ENCODE assay signal across 8 cellular contexts in the genomic region with DNA sequence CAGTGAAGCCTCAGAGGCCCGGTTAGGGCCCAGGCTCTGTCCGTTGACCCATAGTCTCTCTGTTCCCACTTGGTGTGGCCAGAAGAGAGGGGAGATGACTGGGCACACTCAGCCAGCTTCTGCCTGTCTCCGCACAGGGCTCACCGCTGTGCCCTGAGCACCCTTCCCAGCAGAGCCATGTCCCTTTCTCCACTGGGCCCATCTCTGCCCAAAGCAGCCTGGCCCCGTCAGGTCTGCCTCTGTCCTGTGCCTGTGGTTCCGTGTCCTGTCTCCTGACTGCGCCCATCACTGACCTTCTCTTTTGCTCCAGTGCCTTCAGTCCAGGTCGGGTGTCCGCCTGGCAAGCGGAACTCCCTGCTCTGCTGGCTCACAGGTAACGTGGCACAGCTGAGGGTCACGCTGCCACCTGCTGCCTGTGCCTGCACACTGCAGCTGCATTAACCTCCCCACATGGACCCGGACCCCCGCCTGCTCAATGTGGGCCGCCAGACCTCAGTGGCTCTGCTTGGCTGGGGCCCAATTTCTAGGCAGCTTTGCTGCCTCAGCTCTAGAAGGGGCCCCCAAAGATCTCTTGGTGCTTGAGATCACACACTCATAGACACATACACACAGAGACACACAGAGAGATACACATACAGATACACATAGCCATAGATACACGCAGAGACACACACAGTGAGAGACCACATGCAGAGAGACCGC. TPM values are rescaled to one million over a fixed set of nuclear protein-coding genes. Genes with fewer than 3 reads are reported as not detected.
DNase-seq lines count a peak whose midpoint lies in the region; ATAC-seq and TF ChIP-seq lines count a peak whose summit lies in the region.

No MANE protein-coding gene starts in this region.

- H3K27me3 Mint-ChIP-seq in Calu3 (ENCODE audit: unreplicated experiment) (no peaks in the 10 kb centered on the region), T-cell (no peaks in the 10 kb centered on the region)

- H3K4me3 ChIP-seq in right cardiac atrium (ENCODE audit: low read length) (no peak overlapping the region), skeletal muscle cell (ENCODE audit: low read depth, low read length) (no peak overlapping the region)

- H3K27ac Mint-ChIP-seq in Calu3 (ENCODE audit: unreplicated experiment) (no peak overlapping the region), T-cell (no peak overlapping the region)

- H3K27me3 ChIP-seq in right cardiac atrium (ENCODE audit: control insufficient read depth, insufficient read depth), result no peaks in the 10 kb centered on the region

- H3K36me3 Mint-ChIP-seq in Calu3 (ENCODE audit: insufficient read depth, unreplicated experiment) (no peaks in the 10 kb centered on the region), T-cell (peaks cover 13% of the 10 kb centered on the region)

- no peak overlapping the region for H3K4me3 Mint-ChIP-seq in Calu3 (ENCODE audit: low read depth, unreplicated experiment)
- no peak overlapping the region for H3K4me3 Mint-ChIP-seq in T-cell

- no peak overlapping the region for H3K27ac ChIP-seq in right cardiac atrium (ENCODE audit: low read length)

- CTCF ChIA-PET in Calu3 (lab: Charles Lee), result interaction anchor here (0.6 to 1.5 kb wide), 6 partner anchors 38 to 312 kb away, joined by 3 to 6 read pairs (median 4); partner anchors contain the start of genes ANKRD36 and CNNM4
- CTCF ChIA-PET in T-cell (lab: Charles Lee), result interaction anchor here (0.5 to 1.3 kb wide), 5 partner anchors 27 to 67 kb away, joined by 3 to 6 read pairs (median 3); partner anchors contain the start of gene ANKRD39 (in 1 of the 2)

- DNase-seq in Calu3, result peak; percentile 79
- peak; percentile 83 for DNase-seq in HuH-7.5 (ENCODE audit: low spot score)
- peak; percentile 37 to 75 (median 66) for DNase-seq in T-cell
- peak; percentile 49 for DNase-seq in amniotic epithelial cell (ENCODE audit: low read depth)
- peak; percentile 69 to 89 (median 87) for DNase-seq in right cardiac atrium
- peak; percentile 12 for DNase-seq in skeletal muscle cell (ENCODE audit: low read depth)

- H3K4me1 Mint-ChIP-seq in Calu3 (ENCODE audit: low read depth, unreplicated experiment) (peaks cover under 1% of the 10 kb centered on the region), T-cell (peaks cover 2 to 7% (median 5%) of the 10 kb centered on the region in 3 donors)

- intact Hi-C loops in Calu3 (cut with micrococcal nuclease; ENCODE audit: unreplicated experiment), result loop anchor here (2.0 kb wide), 1 partner anchor 38 kb away; no protein-coding TSS in a partner anchor
- intact Hi-C loops in right cardiac atrium (cut with DNase I), result loop anchor here in 1 of 4 donors (5.0 kb wide), 1 partner anchor 39 kb away; the partner anchor contains the start of gene CNNM4

- H3K4me1 ChIP-seq in right cardiac atrium (ENCODE audit: control insufficient read depth, insufficient read depth, low read length), result no peaks in the 10 kb centered on the region

- 53% methylated on average over 17 of the region's 17 CpGs for WGBS in right cardiac atrium

- POLR2A ChIA-PET in T-cell (lab: Charles Lee), result no interaction called here

- BruUV-seq in Calu3 (replicated peaks; lab: Mats Ljungman, UMichigan), result no TSS peak

- TF ChIP-seq CTCF in Calu3 (IDR thresholded peaks at IDR 0.05; ENCODE audit: unreplicated experiment), result peak; percentile 80

- H3K9me3 ChIP-seq in right cardiac atrium (ENCODE audit: control insufficient read depth, low read length), result no peaks in the 10 kb centered on the region

- ATAC-seq in GM19455 (IDR thresholded peaks at IDR 0.05; ENCODE audit: unreplicated experiment), result peak; percentile 78
- peak; percentile 93 to 97 (median 94) for ATAC-seq in T-cell (replicated peaks in 1 of 4)
- peak; percentile 84 to 85 for ATAC-seq in right cardiac atrium
- no peak for ATAC-seq in HG03045 (IDR thresholded peaks at IDR 0.05; ENCODE audit: unreplicated experiment)

- no peaks in the 10 kb centered on the region for H3K9me3 Mint-ChIP-seq in Calu3 (ENCODE audit: low read depth, unreplicated experiment)
- no peaks in the 10 kb centered on the region for H3K9me3 Mint-ChIP-seq in T-cell

RNA-seq across cellular contexts. Expression of gene CNNM3, which starts 15.2 kb away (rescaled TPM):
- total RNA-seq in Calu3 (2022), result 22.5 and 25.1 TPM in 2 replicates
- 10 to 100 TPM; 44.2 to 55.3 (median 48.0) TPM for total RNA-seq in T-cell
- total RNA-seq in right cardiac atrium, result 10 to 100 TPM in 3 of 4 donors, 1 to 10 TPM in 1; 8.6 to 14.5 (median 11.5) TPM
- 7.2 TPM for polyA plus RNA-seq in right cardiac atrium

RNA-seq across cellular contexts. Expression of gene CNNM4, which starts 40.2 kb away (rescaled TPM):
- total RNA-seq in Calu3 (2022) (17.6 and 22.3 TPM in 2 replicates), T-cell (1 to 10 TPM; 5.3 to 9.4 (median 6.4) TPM), right cardiac atrium (10 to 100 TPM; 10.4 to 24.9 (median 21.5) TPM)
- polyA plus RNA-seq in right cardiac atrium, result 10.4 TPM

RNA-seq across cellular contexts. Expression of gene ANKRD23, which starts 42.9 kb away (rescaled TPM):
- total RNA-seq in Calu3 (2022) (6.5 and 7.5 TPM in 2 replicates), T-cell (10 to 100 TPM; 10.1 to 19.5 (median 16.4) TPM), right cardiac atrium (10 to 100 TPM in 3 of 4 donors, 1 to 10 TPM in 1; 8.2 to 27.7 (median 17.3) TPM)
- polyA plus RNA-seq in right cardiac atrium, result 27.0 TPM

RNA-seq across cellular contexts. Expression of gene ANKRD39, which starts 56.9 kb away (rescaled TPM):
- total RNA-seq in Calu3 (2022), result 12.2 and 14.1 TPM in 2 replicates
- 10 to 100 TPM; 16.9 to 25.0 (median 19.2) TPM for total RNA-seq in T-cell
- 10 to 100 TPM; 11.8 to 17.3 (median 14.1) TPM for total RNA-seq in right cardiac atrium
- polyA plus RNA-seq in right cardiac atrium, result 23.3 TPM

Comparison
In these comparisons a context has a peak if more than half of its experiments do, and no peak if none do; other contexts are left out.
1. DNase-seq: peak in every context shown above with its lines; median percentile 87 in right cardiac atrium; 83 in HuH-7.5; 79 in Calu3; 66 in T-cell; 49 in amniotic epithelial cell; 12 in skeletal muscle cell.